ENCODE assay signal across 25 cellular contexts in genomic region chr1:215133532-215133931, GRCh38. TPM values are rescaled to one million over a fixed set of nuclear protein-coding genes. Genes with fewer than 3 reads are reported as not detected.
"Had no signal": no experiment of that assay in that cellular context is flagged by ENCODE, and none has a peak within 500 bp of the region (broad histone marks: within the 10 kb centered on the region; RNA-seq: fewer than 3 reads in every experiment).

No MANE protein-coding gene starts in this region.

- H3K27ac Mint-ChIP-seq: activated B cell treated with CpG ODN at 0.5 μM for 24 hours; activated CD4-positive, alpha-beta memory T cell treated with anti-CD3 and anti-CD28 coated beads for 36 hours; activated CD4-positive, alpha-beta T cell treated with anti-CD3 and anti-CD28 coated beads, Interleukin-2, amount 10 ng/mL, durations not matched to agents 7 days and 5 days; activated naive CD4-positive, alpha-beta T cell treated with anti-CD3 and anti-CD28 coated beads, Interleukin-2, amount 10 ng/mL, durations not matched to agents 7 days and 5 days; activated naive CD8-positive, alpha-beta T cell treated with anti-CD3 and anti-CD28 coated beads for 36 hours; activated T-cell treated with anti-CD3 and anti-CD28 coated beads, Interleukin-2, amount 50 U/mL, for 72 hours; activated T-helper 2 cell treated with anti-CD3 and anti-CD28 coated beads, Interferon-gamma antibody, Interleukin-2, Interleukin-4, amounts not matched to agents 10 μg/mL and 5 μg/mL and 100 μg/mL, durations not matched to agents 14 hours and 24 hours and 36 hours; T-cell had no signal

- H3K9me3 ChIP-seq: adrenal gland had no signal

- H3K36me3 Mint-ChIP-seq: activated CD4-positive, alpha-beta memory T cell treated with anti-CD3 and anti-CD28 coated beads for 36 hours; activated naive CD4-positive, alpha-beta T cell treated with anti-CD3 and anti-CD28 coated beads, Interleukin-2, amount 10 ng/mL, durations not matched to agents 7 days and 5 days; activated naive CD8-positive, alpha-beta T cell treated with anti-CD3 and anti-CD28 coated beads for 36 hours; T-cell had no signal

- H3K36me3 ChIP-seq: adrenal gland had no signal

- H3K27ac ChIP-seq: adrenal gland, SK-N-MC had no signal

- H3K27me3 ChIP-seq: adrenal gland had no signal

- H3K4me1 Mint-ChIP-seq: activated B cell treated with CpG ODN at 0.5 μM for 24 hours; activated CD4-positive, alpha-beta T cell treated with anti-CD3 and anti-CD28 coated beads, Interleukin-2, amount 10 ng/mL, durations not matched to agents 7 days and 5 days; activated naive CD4-positive, alpha-beta T cell treated with anti-CD3 and anti-CD28 coated beads, Interleukin-2, amount 10 ng/mL, durations not matched to agents 7 days and 5 days; activated naive CD8-positive, alpha-beta T cell treated with anti-CD3 and anti-CD28 coated beads for 36 hours; central memory CD8-positive, alpha-beta T cell; T-cell had no signal

- ATAC-seq: activated T-cell treated with anti-CD3 and anti-CD28 coated beads, Interleukin-2, amount 50 U/mL, for 72 hours; T-cell had no signal

- H3K4me3 Mint-ChIP-seq: activated B cell treated with CpG ODN at 0.5 μM for 24 hours; activated CD4-positive, alpha-beta memory T cell treated with anti-CD3 and anti-CD28 coated beads for 36 hours; activated CD4-positive, alpha-beta T cell treated with anti-CD3 and anti-CD28 coated beads, Interleukin-2, amount 10 ng/mL, durations not matched to agents 7 days and 5 days; activated naive CD4-positive, alpha-beta T cell treated with anti-CD3 and anti-CD28 coated beads, Interleukin-2, amount 10 ng/mL, durations not matched to agents 7 days and 5 days; activated naive CD8-positive, alpha-beta T cell treated with anti-CD3 and anti-CD28 coated beads for 36 hours; activated T-cell treated with anti-CD3 and anti-CD28 coated beads, Interleukin-2, amount 50 U/mL, for 72 hours; central memory CD8-positive, alpha-beta T cell; T-cell had no signal

- H3K27me3 Mint-ChIP-seq: activated B cell treated with CpG ODN at 0.5 μM for 24 hours; activated CD4-positive, alpha-beta memory T cell treated with anti-CD3 and anti-CD28 coated beads for 36 hours; activated CD4-positive, alpha-beta T cell treated with anti-CD3 and anti-CD28 coated beads, Interleukin-2, amount 10 ng/mL, durations not matched to agents 7 days and 5 days; activated naive CD4-positive, alpha-beta T cell treated with anti-CD3 and anti-CD28 coated beads, Interleukin-2, amount 10 ng/mL, durations not matched to agents 7 days and 5 days; activated naive CD8-positive, alpha-beta T cell treated with anti-CD3 and anti-CD28 coated beads for 36 hours; central memory CD8-positive, alpha-beta T cell; T-cell had no signal

- H3K4me3 ChIP-seq: adrenal gland, SK-N-MC had no signal

- DNase-seq: activated B cell treated with CpG ODN at 0.5 μM for 24 hours; activated CD4-positive, alpha-beta memory T cell treated with anti-CD3 and anti-CD28 coated beads for 36 hours; activated CD4-positive, alpha-beta T cell treated with anti-CD3 and anti-CD28 coated beads, Interleukin-2, amount 10 ng/mL, durations not matched to agents 7 days and 5 days; activated CD8-positive, alpha-beta memory T cell treated with anti-CD3 and anti-CD28 coated beads, Interleukin-2, amount 50 U/mL, for 4 hours; activated gamma-delta T cell treated with Interleukin-2 at 50 U/mL for 16 hours; activated naive CD4-positive, alpha-beta T cell treated with anti-CD3 and anti-CD28 coated beads, Interleukin-2, amount 10 ng/mL, durations not matched to agents 7 days and 5 days; activated naive CD8-positive, alpha-beta T cell treated with anti-CD3 and anti-CD28 coated beads for 36 hours; activated T-cell treated with anti-CD3 and anti-CD28 coated beads, Interleukin-2, amount 50 U/mL, for 72 hours; adrenal gland; anterior cingulate cortex; Kasumi-1; KBM-7; NCI-H1048; NCI-H146; NCI-H187 treated with DMSO at 0.1 percent for 48 hours; NCI-H2081 treated with DMSO at 0.1 percent for 48 hours; NCI-H446; NCI-H524; SIG-M5; T-cell; T-helper 2 cell; T1000 had no signal

- H3K9me3 Mint-ChIP-seq: activated CD4-positive, alpha-beta memory T cell treated with anti-CD3 and anti-CD28 coated beads for 36 hours; activated CD4-positive, alpha-beta T cell treated with anti-CD3 and anti-CD28 coated beads, Interleukin-2, amount 10 ng/mL, durations not matched to agents 7 days and 5 days; activated naive CD4-positive, alpha-beta T cell treated with anti-CD3 and anti-CD28 coated beads, Interleukin-2, amount 10 ng/mL, durations not matched to agents 7 days and 5 days; activated naive CD8-positive, alpha-beta T cell treated with anti-CD3 and anti-CD28 coated beads for 36 hours; activated T-cell treated with anti-CD3 and anti-CD28 coated beads, Interleukin-2, amount 50 U/mL, for 72 hours; activated T-helper 2 cell treated with anti-CD3 and anti-CD28 coated beads, Interferon-gamma antibody, Interleukin-2, Interleukin-4, amounts not matched to agents 10 μg/mL and 5 μg/mL and 100 μg/mL, durations not matched to agents 14 hours and 24 hours and 36 hours; central memory CD8-positive, alpha-beta T cell; T-cell had no signal

RNA-seq across cellular contexts. Expression of gene KCNK2, which starts 51.0 kb away (rescaled TPM):
- total RNA-seq: activated B cell treated with CpG ODN at 0.5 μM for 24 hours; activated CD4-positive, alpha-beta memory T cell treated with anti-CD3 and anti-CD28 coated beads for 36 hours; activated CD4-positive, alpha-beta T cell treated with anti-CD3 and anti-CD28 coated beads, Interleukin-2, amount 10 ng/mL, durations not matched to agents 7 days and 5 days; activated naive CD8-positive, alpha-beta T cell treated with anti-CD3 and anti-CD28 coated beads for 36 hours; activated T-cell treated with anti-CD3 and anti-CD28 coated beads, Interleukin-2, amount 50 U/mL, for 72 hours; activated T-helper 2 cell treated with anti-CD3 and anti-CD28 coated beads, Interferon-gamma antibody, Interleukin-2, Interleukin-4, amounts not matched to agents 10 μg/mL and 5 μg/mL and 100 μg/mL, durations not matched to agents 14 hours and 24 hours and 36 hours; T-cell had no signal
